In genomic region chr7:134949171-134949570, GRCh38 we compare ENCODE assay signal across 18 cellular contexts.
"Had no signal": no experiment of that assay in that cellular context is flagged by ENCODE, and none has a peak within 500 bp of the region (broad histone marks: within the 10 kb centered on the region; RNA-seq: fewer than 3 reads in every experiment).

No MANE protein-coding gene starts in this region.

- H3K4me1 Mint-ChIP-seq: activated T-helper 17 cell treated with anti-CD3 and anti-CD28 coated beads, Interleukin-2, amount 50 U/mL, for 72 hours; central memory CD8-positive, alpha-beta T cell; WTC11 had no signal

- H3K9me2 ChIP-seq: SK-N-SH had no signal

- H3K4me3 Mint-ChIP-seq: activated naive CD4-positive, alpha-beta T cell treated with anti-CD3 and anti-CD28 coated beads for 36 hours; activated T-helper 17 cell treated with anti-CD3 and anti-CD28 coated beads, Interleukin-2, amount 50 U/mL, for 72 hours; central memory CD8-positive, alpha-beta T cell; nephron; T-helper 1 cell treated with Interleukin-12 subunit alpha and Interleukin-12 subunit beta and Interleukin-4 antibody, amounts not matched to agents 30 μg/mL and 1 μg/mL, for 36 hours; WTC11 had no signal

- H3K9me3 ChIP-seq: heart left ventricle, left lung, SK-N-SH, stomach had no signal

- H3K4me2 ChIP-seq: SK-N-SH had no signal

- H3K27ac ChIP-seq: left lung had no signal

- H3K9ac ChIP-seq: SK-N-SH had no signal

- H3K9me3 Mint-ChIP-seq: activated naive CD4-positive, alpha-beta T cell treated with anti-CD3 and anti-CD28 coated beads for 36 hours; activated T-helper 17 cell treated with anti-CD3 and anti-CD28 coated beads, Interleukin-2, amount 50 U/mL, for 72 hours; central memory CD8-positive, alpha-beta T cell; nephron; T-helper 1 cell treated with Interleukin-12 subunit alpha and Interleukin-12 subunit beta and Interleukin-4 antibody, amounts not matched to agents 30 μg/mL and 1 μg/mL, for 36 hours; WTC11 had no signal

- DNase-seq: activated CD4-positive, alpha-beta T cell treated with anti-CD3 and anti-CD28 coated beads for 48 hours; activated CD8-positive, alpha-beta memory T cell treated with anti-CD3 and anti-CD28 coated beads for 24 hours; activated naive CD4-positive, alpha-beta T cell treated with anti-CD3 and anti-CD28 coated beads for 36 hours; foreskin melanocyte; heart left ventricle; islet precursor cell; left lung; occipital lobe; SK-N-SH; stimulated activated CD4-positive, alpha-beta T cell treated with anti-CD3 and anti-CD28 coated beads, Interleukin-15, amount 100 ng/mL, for 24 hours; stimulated activated CD4-positive, alpha-beta T cell treated with anti-CD3 and anti-CD28 coated beads, Interleukin-4, amount 100 ng/mL, for 24 hours; stomach had no signal

- H3K27me3 ChIP-seq: heart left ventricle, left lung, stomach had no signal

- ATAC-seq: activated T-helper 17 cell treated with anti-CD3 and anti-CD28 coated beads, Interleukin-2, amount 50 U/mL, for 72 hours; esophagus mucosa; heart left ventricle; left lung; WTC11 had no signal

- H3K4me3 ChIP-seq: heart left ventricle, left lung, stomach had no signal

- H3K4me1 ChIP-seq: left lung had no signal

- H3K27ac Mint-ChIP-seq: activated naive CD4-positive, alpha-beta T cell treated with anti-CD3 and anti-CD28 coated beads for 36 hours; activated T-helper 17 cell treated with anti-CD3 and anti-CD28 coated beads, Interleukin-2, amount 50 U/mL, for 72 hours; T-helper 1 cell treated with Interleukin-12 subunit alpha and Interleukin-12 subunit beta and Interleukin-4 antibody, amounts not matched to agents 30 μg/mL and 1 μg/mL, for 36 hours; WTC11 had no signal
